ENCODE assay signal across 20 cellular contexts in genomic region chr5:37448941-37449340, GRCh38.
DNase-seq lines count a peak whose midpoint lies in the region; ATAC-seq and TF ChIP-seq lines count a peak whose summit lies in the region.
"Had no signal": no experiment of that assay in that cellular context is flagged by ENCODE, and none has a peak within 500 bp of the region (broad histone marks: within the 10 kb centered on the region; RNA-seq: fewer than 3 reads in every experiment).

No MANE protein-coding gene starts in this region.

- no peak for ATAC-seq in GM19455 (IDR thresholded peaks at IDR 0.05; ENCODE audit: unreplicated experiment)

- H3K27ac ChIP-seq in AG04450 (ENCODE audit: low read depth, low read length) = no peak overlapping the region
- no peak overlapping the region for H3K27ac ChIP-seq in SK-N-SH (ENCODE audit: low read depth in 2 of 2, low read length in 1 of 2)
- H3K27ac ChIP-seq: 22Rv1, SK-N-MC had no signal

- H3K79me2 ChIP-seq in SK-N-SH (ENCODE audit: insufficient read depth) = no peaks in the 10 kb centered on the region

- TF ChIP-seq EP300 in SK-N-SH (IDR thresholded peaks at IDR 0.05; ENCODE audit: borderline replicate concordance in 1 of 2, low read depth in 1 of 2, low read length in 1 of 2) = no peak

- DNase-seq in AG04450 (ENCODE audit: low read depth, low spot score) = peak; percentile 21
- peak; percentile 3 for DNase-seq in HT1080 (ENCODE audit: low read depth)
- peak; percentile 13 for DNase-seq in astrocyte of the cerebellum (ENCODE audit: low read depth)
- peak; percentile 30 for DNase-seq in fibroblast of the aortic adventitia (ENCODE audit: low read depth)
- DNase-seq in mucosa of gallbladder (ENCODE audit: low spot score) = no peak
- DNase-seq in NCI-H748 (lab: John Stamatoyannopoulos, UW; ENCODE audit: unreplicated experiment) = no peak
- DNase-seq in SK-N-SH = no peak
- DNase-seq: Caco-2; DMS153; H7; NCI-H1105 treated with DMSO at 0.1 percent for 48 hours; NCI-H1694; NCI-H2081 treated with DMSO at 0.1 percent for 48 hours; NCI-H446 treated with DMSO at 0.1 percent for 48 hours; NCI-H748 treated with DMSO at 0.1 percent for 48 hours; NK-92 treated with Interleukin-12 subunit alpha and Interleukin-12 subunit beta, amount 100 ng/mL, for 24 hours; Right ventricle myocardium superior had no signal

- H3K36me3 ChIP-seq in SK-N-SH (replicated peaks in 1 of 2; ENCODE audit: control insufficient read depth in 1 of 2, insufficient read depth in 2 of 2, low read length in 1 of 2) = peaks cover 0 to 25% of the 10 kb centered on the region in 2 experiments

- POLR2A ChIA-PET in AG04450 (lab: Yijun Ruan, JAX) (no interaction called here), SK-N-SH (lab: Yijun Ruan, JAX) (no interaction called here)

- no peak overlapping the region for H2AFZ ChIP-seq in SK-N-SH (ENCODE audit: low read depth)

- H3K9me2 ChIP-seq in SK-N-SH = no peaks in the 10 kb centered on the region

- no peak for TF ChIP-seq CTCF in AG04450 (IDR thresholded peaks at IDR 0.05; ENCODE audit: low read depth, low read length)
- TF ChIP-seq CTCF in astrocyte of the cerebellum (IDR thresholded peaks at IDR 0.05; ENCODE audit: low read depth, low read length, missing control alignments) = no peak
- TF ChIP-seq CTCF in fibroblast of the aortic adventitia (IDR thresholded peaks at IDR 0.05; ENCODE audit: insufficient read depth, low read length) = no peak
- TF ChIP-seq CTCF in SK-N-SH (IDR thresholded peaks at IDR 0.05) = no peak

- no peaks in the 10 kb centered on the region for H4K20me1 ChIP-seq in SK-N-SH (ENCODE audit: insufficient read depth)

- no peaks in the 10 kb centered on the region for H3K9me3 ChIP-seq in AG04450 (ENCODE audit: control insufficient read depth, insufficient read depth, low read length)
- no peaks in the 10 kb centered on the region for H3K9me3 ChIP-seq in SK-N-SH
- H3K9me3 ChIP-seq: Caco-2 had no signal

- TF ChIP-seq RAD21 in SK-N-SH (IDR thresholded peaks at IDR 0.05; ENCODE audit: low read length) = no peak

- CTCF ChIA-PET in AG04450 (lab: Charles Lee) = no interaction called here
- CTCF ChIA-PET in SK-N-SH (lab: Yijun Ruan, JAX) = no interaction called here

- in situ Hi-C loops in astrocyte of the cerebellum (cut with HindIII; ENCODE audit: low sequenced_read_pairs) = no loop called here

- WGBS in SK-N-SH (ENCODE audit: low lambda C conversion rate) = 96% methylated on average over 6 of the region's 6 CpGs

- H3K27me3 ChIP-seq in AG04450 (ENCODE audit: control insufficient read depth, insufficient read depth, low read length) (no peaks in the 10 kb centered on the region), SK-N-SH (ENCODE audit: insufficient read depth) (no peaks in the 10 kb centered on the region)

- H3K4me3 ChIP-seq in AG04450 (ENCODE audit: low read depth, low read length) (no peak overlapping the region), astrocyte of the cerebellum (ENCODE audit: low read depth, low read length) (no peak overlapping the region), fibroblast of the aortic adventitia (ENCODE audit: low read depth, low read length) (no peak overlapping the region), SK-N-SH (ENCODE audit: low read depth in 2 of 2, low read length in 1 of 2) (no peak overlapping the region)
- H3K4me3 ChIP-seq: SK-N-MC had no signal

- H3K4me1 ChIP-seq in SK-N-SH (ENCODE audit: control insufficient read depth in 1 of 2, insufficient read depth in 2 of 2, low read depth in 1 of 2, low read length in 1 of 2) = no peaks in the 10 kb centered on the region; a peak in 1 of 4 replicates
- H3K4me1 ChIP-seq: Caco-2 had no signal

- H3K4me2 ChIP-seq in SK-N-SH = no peak overlapping the region

- H3F3A ChIP-seq in SK-N-SH (replicated peaks; ENCODE audit: insufficient read depth) = peaks cover 2% of the 10 kb centered on the region

- no peak overlapping the region for H3K9ac ChIP-seq in SK-N-SH

TF ChIP-seq in SK-N-SH, 30 proteins besides CTCF, POLR2A, EP300 and RAD21:
- TF ChIP-seq RFX5 (IDR thresholded peaks at IDR 0.05; ENCODE audit: low read length) (no peak), JUND (IDR thresholded peaks at IDR 0.05) (no peak), NFIC (IDR thresholded peaks at IDR 0.05; ENCODE audit: borderline replicate concordance) (no peak), SIN3A (IDR thresholded peaks at IDR 0.05; ENCODE audit: borderline replicate concordance, low read depth, low read length) (no peak)

Comparison
In these comparisons a context has a peak if more than half of its experiments do, and no peak if none do; other contexts are left out.
1. DNase-seq: peak in AG04450 (single experiment), HT1080 (single experiment), astrocyte of the cerebellum (single experiment) and fibroblast of the aortic adventitia (single experiment); none in mucosa of gallbladder (single experiment), NCI-H748 (single experiment) and SK-N-SH (single experiment).